In genomic region chr12:52655251-52655650, GRCh38 we compare ENCODE assay signal across 1 cellular context.
TF ChIP-seq lines count a peak whose summit lies in the region.

No MANE protein-coding gene starts in this region.

TF ChIP-seq in A549, 52 proteins besides CTCF, POLR2A, EP300 and RAD21:
- no peak for TF ChIP-seq PBX3 (IDR thresholded peaks at IDR 0.05)
- no peak for TF ChIP-seq ESRRA (IDR thresholded peaks at IDR 0.05; ENCODE audit: borderline replicate concordance, low read length)
- TF ChIP-seq EHMT2 (IDR thresholded peaks at IDR 0.05; ENCODE audit: low read depth), result no peak
- no peak for TF ChIP-seq HMGXB4 (CRISPR knock-in tag; IDR thresholded peaks at IDR 0.05; ENCODE audit: borderline replicate concordance)
